In the genomic region with DNA sequence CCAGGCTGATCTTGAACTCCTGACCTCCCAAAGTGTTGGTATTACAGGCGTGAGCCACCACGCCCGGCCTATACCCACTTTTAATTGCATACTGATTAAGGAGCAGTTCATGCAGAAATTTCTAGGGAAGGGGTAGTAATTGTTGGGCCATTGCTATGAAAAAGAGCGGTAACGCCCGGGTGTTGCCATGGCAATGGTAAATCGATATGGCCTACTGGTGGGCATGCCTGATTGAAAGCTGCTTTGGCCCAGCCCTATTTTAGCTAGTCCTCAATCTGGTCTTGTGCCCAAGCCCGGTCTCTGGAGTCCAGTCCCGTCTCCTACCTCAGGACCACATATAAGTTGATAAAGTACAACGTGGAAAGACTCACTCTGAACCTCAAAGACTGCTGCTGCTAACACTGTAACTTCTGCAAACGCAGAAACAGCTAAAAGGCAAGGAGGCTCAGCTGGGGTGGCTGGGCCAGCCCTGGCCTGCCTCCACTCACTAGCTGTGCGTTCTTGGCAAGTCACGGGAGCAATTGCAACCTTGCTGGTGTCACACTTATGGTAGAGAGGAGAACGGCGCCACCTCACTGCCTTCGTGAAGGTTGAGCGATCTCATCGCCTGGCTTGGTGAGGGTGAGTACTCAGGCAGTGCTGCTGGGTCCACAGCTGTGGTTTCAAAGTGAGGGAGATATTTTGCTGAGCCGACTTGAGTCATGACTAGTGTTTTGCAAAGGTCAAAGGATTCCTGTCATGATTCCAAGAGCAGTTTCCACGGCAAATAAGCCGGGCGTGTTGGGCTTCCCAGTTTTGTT, we compare ENCODE assay signal across 8 cellular contexts. TPM values are rescaled to one million over a fixed set of nuclear protein-coding genes. Genes with fewer than 3 reads are reported as not detected.
A peak's percentile ranks its signal among the peaks of the same experiment; 100 is the strongest.
DNase-seq lines count a peak whose midpoint lies in the region; ATAC-seq, FAIRE-seq and TF ChIP-seq lines count a peak whose summit lies in the region.

No MANE protein-coding gene starts in this region.

- DNase-seq in AG08396 (ENCODE audit: low spot score): peak; percentile 92
- peak; percentile 79 for DNase-seq in NAMALWA (ENCODE audit: low spot score)
- peak; percentile 75 for DNase-seq in bronchial epithelial cell (ENCODE audit: low read depth)
- peak; percentile 45 for DNase-seq in lung (ENCODE audit: low spot score)
- no peak for DNase-seq in activated CD4-positive, CD25-positive, alpha-beta regulatory T cell (lab: John Stamatoyannopoulos, UW)
- DNase-seq in germinal center (ENCODE audit: low spot score): no peak
- no peak for DNase-seq in immature natural killer cell
- no peak for DNase-seq in GM12891 (ENCODE audit: insufficient read length, low spot score)

- H3K9me3 ChIP-seq in lung (ENCODE audit: control insufficient read depth in 2 of 2, insufficient read depth in 1 of 2, low read length in 1 of 2): no peaks in the 10 kb centered on the region

- H3K4me1 ChIP-seq in lung (ENCODE audit: control insufficient read depth in 2 of 2, insufficient read depth in 2 of 2, low read length in 2 of 2): no peaks in the 10 kb centered on the region

- H3K27ac ChIP-seq in lung (ENCODE audit: low read depth in 1 of 2, low read length in 1 of 2): peak overlapping the region in 1 of 2 donors; percentile 35

- no peaks in the 10 kb centered on the region for H3K36me3 Mint-ChIP-seq in immature natural killer cell

- no peaks in the 10 kb centered on the region for H3K4me1 Mint-ChIP-seq in immature natural killer cell

- no peak overlapping the region for H3K27ac Mint-ChIP-seq in immature natural killer cell

- TF ChIP-seq CTCF in bronchial epithelial cell (IDR thresholded peaks at IDR 0.05; ENCODE audit: insufficient read depth, low read length, severe bottlenecking) (no peak), lung (IDR thresholded peaks at IDR 0.05; ENCODE audit: control extremely low read depth, extremely low read depth) (no peak)

- FAIRE-seq in bronchial epithelial cell (lab: Jason Lieb, UNC) (peak; percentile 94), GM12891 (lab: Jason Lieb, UNC) (no peak)

- H3K4me3 Mint-ChIP-seq in immature natural killer cell: no peak overlapping the region

- H3K4me3 ChIP-seq in bronchial epithelial cell (ENCODE audit: low read depth, low read length) (no peak overlapping the region), lung (no peak overlapping the region)

- no peaks in the 10 kb centered on the region for H3K27me3 ChIP-seq in bronchial epithelial cell (ENCODE audit: control insufficient read depth, insufficient read depth, low read length)
- no peaks in the 10 kb centered on the region for H3K27me3 ChIP-seq in lung (ENCODE audit: control insufficient read depth, insufficient read depth)

- H3K36me3 ChIP-seq in bronchial epithelial cell (ENCODE audit: control insufficient read depth, insufficient read depth, low read length) (no peaks in the 10 kb centered on the region), lung (ENCODE audit: control insufficient read depth in 2 of 2, insufficient read depth in 2 of 2, low read length in 2 of 2) (no peaks in the 10 kb centered on the region)

- peaks cover 2 to 5% (median 3%) of the 10 kb centered on the region in 3 donors for H3K27me3 Mint-ChIP-seq in immature natural killer cell (ENCODE audit: low read depth in 3 of 3)

- ATAC-seq in lung (ENCODE audit: insufficient read depth, low FRiP score): peak; percentile 66

- no peak for TF ChIP-seq POLR2A in GM12891 (IDR thresholded peaks at IDR 0.05; ENCODE audit: low read depth, low read length)

- no peaks in the 10 kb centered on the region for H3K9me3 Mint-ChIP-seq in immature natural killer cell

- WGBS in lung, 2 donors: 71 to 77% methylated on average over 22 of the region's 22 CpGs

TF ChIP-seq in GM12891, 5 proteins besides CTCF, POLR2A, EP300 and RAD21:
- TF ChIP-seq TAF1 (IDR thresholded peaks at IDR 0.05; ENCODE audit: low read depth, low read length) (no peak), PAX5 (IDR thresholded peaks at IDR 0.05; ENCODE audit: insufficient read depth, low read length, severe bottlenecking) (no peak), POLR2AphosphoS5 (IDR thresholded peaks at IDR 0.05; ENCODE audit: low read depth, low read length) (no peak), SPI1 (IDR thresholded peaks at IDR 0.05; ENCODE audit: low read depth, low read length) (no peak), POU2F2 (IDR thresholded peaks at IDR 0.05; ENCODE audit: low read depth, low read length) (no peak)
TF ChIP-seq in GM12891: peak in this region for 0.

RNA-seq across cellular contexts. Expression of a gene that starts 57.0 kb away (rescaled TPM):
- total RNA-seq in bronchial epithelial cell: 67.4 and 91.0 TPM in 2 replicates
- total RNA-seq in lung: 10 to 100 TPM; 13.9 to 30.1 TPM
- polyA plus RNA-seq in lung: 10 to 100 TPM; 28.5 to 39.1 TPM
- 10 to 100 TPM; 40.4 to 58.9 (median 41.8) TPM for polyA plus RNA-seq in immature natural killer cell
- polyA plus RNA-seq in GM12891 (2012; ENCODE audit: low read depth, missing spikeins): 24.4 TPM

Comparison
In these comparisons a context has a peak if more than half of its experiments do, and no peak if none do; other contexts are left out.
1. DNase-seq: peak in AG08396 (single experiment), NAMALWA (single experiment), bronchial epithelial cell (single experiment) and lung (single experiment); none in activated CD4-positive, CD25-positive, alpha-beta regulatory T cell (0 of 4), germinal center (single experiment), immature natural killer cell (0 of 3) and GM12891 (single experiment).